ENCODE assay signal across 30 cellular contexts in the genomic region with DNA sequence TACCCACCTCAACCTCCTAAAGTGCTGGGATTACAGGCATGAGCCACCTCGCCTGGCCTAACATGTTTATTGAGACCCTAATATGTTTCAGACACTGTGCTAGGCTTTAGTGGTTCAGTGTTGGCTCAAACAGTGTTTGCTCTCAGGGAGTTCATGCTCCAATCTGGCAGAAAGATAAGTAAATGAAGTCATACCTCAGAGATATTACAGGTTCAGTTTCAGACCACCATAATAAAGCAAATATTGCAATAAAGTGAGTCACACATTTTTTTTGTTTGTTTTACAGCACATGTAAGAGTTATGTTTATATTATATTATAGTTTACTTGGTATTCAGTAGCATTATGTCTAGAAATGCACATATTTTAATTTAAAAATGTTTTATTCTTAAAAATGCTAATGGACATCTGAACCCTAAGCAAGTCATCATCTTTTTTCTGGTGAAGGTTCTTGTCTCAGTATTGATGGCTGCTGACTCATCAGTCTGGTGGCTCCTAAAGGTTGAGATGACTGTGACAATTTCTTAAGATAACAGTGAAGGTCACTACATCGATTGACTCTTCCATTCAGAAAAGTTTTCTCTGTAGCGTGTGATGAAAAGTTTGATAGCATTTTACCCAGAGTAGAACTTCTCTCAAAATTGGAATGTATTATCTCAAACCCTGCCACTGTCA.
"Had no signal": no experiment of that assay in that cellular context is flagged by ENCODE, and none has a peak within 500 bp of the region (broad histone marks: within the 10 kb centered on the region; RNA-seq: fewer than 3 reads in every experiment).

No MANE protein-coding gene starts in this region.

- ATAC-seq: activated CD8-positive, alpha-beta memory T cell treated with anti-CD3 and anti-CD28 coated beads, Interleukin-2, amount 10 ng/mL, durations not matched to agents 7 days and 5 days; activated naive CD8-positive, alpha-beta T cell treated with anti-CD3 and anti-CD28 coated beads, Interleukin-2, amount 50 U/mL, for 24 hours had no signal

- H3K27ac ChIP-seq: brain microvascular endothelial cell, cardiac muscle cell, PC-9, VCaP had no signal

- DNase-seq: activated B cell treated with CpG ODN at 0.5 μM for 24 hours; activated CD4-positive, alpha-beta memory T cell treated with anti-CD3 and anti-CD28 coated beads, Interleukin-2, amount 10 ng/mL, durations not matched to agents 7 days and 5 days; activated CD4-positive, alpha-beta T cell treated with anti-CD3 and anti-CD28 coated beads for 48 hours; activated CD4-positive, CD25-positive, alpha-beta regulatory T cell treated with anti-CD3 and anti-CD28 coated beads, Interleukin-2, amount 50 U/mL, for 72 hours; activated CD8-positive, alpha-beta memory T cell treated with anti-CD3 and anti-CD28 coated beads for 24 hours; activated CD8-positive, alpha-beta memory T cell treated with anti-CD3 and anti-CD28 coated beads, Interleukin-2, amount 10 ng/mL, durations not matched to agents 7 days and 5 days; activated CD8-positive, alpha-beta memory T cell treated with anti-CD3 and anti-CD28 coated beads, Interleukin-2, amount 50 U/mL, for 48 hours; activated effector memory CD4-positive, alpha-beta T cell treated with Interleukin-2 at 50 U/mL for 16 hours; activated naive CD4-positive, alpha-beta T cell treated with anti-CD3 and anti-CD28 coated beads, Interleukin-2, amount 10 ng/mL, durations not matched to agents 7 days and 5 days; activated naive CD8-positive, alpha-beta T cell treated with anti-CD3 and anti-CD28 coated beads, Interleukin-2, amount 50 U/mL, for 24 hours; activated T-cell treated with anti-CD3 and anti-CD28 coated beads, Interleukin-2, amount 50 U/mL, for 48 hours; anterior cingulate cortex; brain microvascular endothelial cell; NCI-H1048; NCI-H1105 treated with DMSO at 0.1 percent for 48 hours; NCI-H1436 treated with DMSO at 0.1 percent for 48 hours; NCI-H1694 treated with DMSO at 0.1 percent for 48 hours; NCI-H2029; NCI-H345; NCI-H524 treated with DMSO at 0.1 percent for 48 hours; NCI-H748 treated with DMSO at 0.1 percent for 48 hours; NK-92 treated with Interleukin-12 subunit alpha and Interleukin-12 subunit beta, amount 100 ng/mL, for 24 hours; PC-9; Right ventricle myocardium superior; SW 1271; T-helper 1 cell; T-helper 2 cell; T-helper 9 cell had no signal

- H3K36me3 ChIP-seq: brain microvascular endothelial cell, cardiac muscle cell had no signal

- H3K4me3 ChIP-seq: cardiac muscle cell, PC-9 had no signal

- H3K27me3 ChIP-seq: brain microvascular endothelial cell, cardiac muscle cell had no signal
